Comparison of ENCODE assay signal across 4 cellular contexts in the genomic region with DNA sequence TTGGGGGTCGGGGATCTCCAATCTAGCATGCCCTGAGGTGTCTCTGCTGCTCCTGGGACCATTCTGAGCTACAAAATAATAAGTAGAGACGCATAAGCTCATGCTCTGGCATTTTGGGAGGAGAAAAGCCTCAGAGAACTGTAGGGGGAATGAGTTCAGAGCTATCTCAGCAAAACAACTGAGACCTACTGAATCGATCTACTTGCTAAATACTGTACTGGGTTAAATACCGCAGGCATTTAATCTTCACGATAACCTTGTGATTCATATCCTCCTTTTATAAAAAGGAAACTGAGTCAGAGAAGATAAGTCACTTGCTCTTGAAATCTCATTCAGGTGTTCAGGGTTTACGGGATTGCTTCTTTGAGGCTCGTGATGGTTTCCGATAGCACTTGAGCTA.
"Had no signal": no experiment of that assay in that cellular context is flagged by ENCODE, and none has a peak within 500 bp of the region (broad histone marks: within the 10 kb centered on the region; RNA-seq: fewer than 3 reads in every experiment).

No MANE protein-coding gene starts in this region.

- ATAC-seq: GM23338 had no signal

- H3K9me3 Mint-ChIP-seq: GM23338, H9 had no signal

- H3K4me3 Mint-ChIP-seq: GM23338, H9 had no signal

- H3K27ac Mint-ChIP-seq: GM23338, H9 had no signal

- DNase-seq: H9, HCEC 1CT, IMR-90 had no signal
